In the genomic region with DNA sequence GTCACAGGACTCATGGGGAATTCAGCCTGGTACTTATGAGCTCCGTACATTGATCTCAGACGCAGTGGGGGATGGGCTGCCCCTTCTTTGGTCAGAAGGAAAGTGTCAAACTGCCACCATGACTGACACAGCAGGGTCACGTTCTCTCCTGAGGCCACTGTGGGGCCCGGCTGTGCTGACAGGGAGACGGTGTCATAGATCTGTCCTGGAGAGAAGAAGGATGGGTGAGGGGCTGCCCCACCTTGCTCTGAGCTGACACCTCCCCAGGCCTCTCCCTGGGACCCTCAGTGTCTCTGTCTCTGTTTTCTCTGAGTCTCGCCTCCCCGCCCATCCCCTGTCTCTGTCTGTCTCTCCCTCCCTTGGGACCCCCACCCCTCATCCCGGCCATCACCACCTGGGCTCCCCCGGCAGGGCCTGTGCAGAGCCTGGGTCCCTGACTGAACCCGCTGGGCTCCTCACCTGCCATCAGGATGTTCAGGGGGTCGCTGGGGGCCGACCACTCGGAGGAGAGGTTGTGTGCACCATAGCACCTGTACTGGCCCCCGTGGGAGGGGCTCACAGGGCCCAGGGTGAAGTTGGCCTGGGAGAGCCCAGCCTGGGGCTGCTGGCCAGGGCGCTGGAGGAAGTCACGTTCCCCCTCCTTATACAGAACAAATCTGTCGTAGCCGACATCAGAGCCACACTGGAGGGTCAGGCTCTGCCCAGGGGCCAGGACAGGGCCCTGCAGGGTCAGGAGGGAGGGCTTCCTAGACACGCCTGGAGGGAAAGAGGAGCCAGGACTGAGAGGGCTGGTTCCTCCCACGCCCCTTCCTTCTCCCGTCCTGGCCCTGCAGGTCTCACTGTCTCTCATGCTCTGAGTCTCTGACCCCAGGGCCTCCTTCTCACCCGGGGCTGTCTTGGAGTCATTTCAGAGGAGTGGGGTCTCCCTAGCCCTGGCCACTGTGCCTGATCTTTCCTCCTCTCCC, we compare ENCODE assay signal across 8 cellular contexts. TPM values are rescaled to one million over a fixed set of nuclear protein-coding genes. Genes with fewer than 3 reads are reported as not detected.
DNase-seq lines count a peak whose midpoint lies in the region; ATAC-seq, FAIRE-seq and TF ChIP-seq lines count a peak whose summit lies in the region.
"Not testable (repeated sequence)": the region's sequence is repeated elsewhere in the genome, so short reads cannot be mapped to it uniquely, and the experiment has no call there.
"Had no signal": no experiment of that assay in that cellular context is flagged by ENCODE, and none has a peak within 500 bp of the region (broad histone marks: within the 10 kb centered on the region; RNA-seq: fewer than 3 reads in every experiment).

No MANE protein-coding gene starts in this region.

- POLR2A ChIA-PET in A549 (lab: Yijun Ruan, JAX), result not testable (repeated sequence)

- H3K9me3 ChIP-seq in A549, neutrophil, stomach: not testable (repeated sequence)

- intact Hi-C loops in stomach (cut with DNase I; ENCODE audit: low total_unique reads), result not testable (repeated sequence)

- not testable (repeated sequence) for FAIRE-seq in A549 (lab: Jason Lieb, UNC)
- peak; percentile 13 for FAIRE-seq in HTR-8/SVneo (lab: Jason Lieb, UNC)

- not testable (repeated sequence) for H3K4me3 ChIP-seq in A549, coronary artery, stomach
- H3K4me3 ChIP-seq in neutrophil (ENCODE audit: low read depth in 1 of 2, low read length in 1 of 2), result peak overlapping the region in 1 of 2 experiments; percentile 28

- H3K4me2 ChIP-seq in A549, result not testable (repeated sequence)

- H3K4me1 ChIP-seq in A549, stomach: not testable (repeated sequence)
- peaks cover 17 to 39% of the 10 kb centered on the region in 2 experiments for H3K4me1 ChIP-seq in neutrophil (ENCODE audit: control insufficient read depth in 1 of 2, insufficient read depth in 1 of 2, low read depth in 1 of 2, low read length in 1 of 2)

- TF ChIP-seq POLR2A in A549 (IDR thresholded peaks at IDR 0.05; ENCODE audit: low read length); stomach (IDR thresholded peaks at IDR 0.05): not testable (repeated sequence)

- H3K27ac ChIP-seq in A549, coronary artery, stomach: not testable (repeated sequence)
- H3K27ac ChIP-seq in neutrophil, result peak overlapping the region; percentile 63

- CTCF ChIA-PET in A549 (lab: Yijun Ruan, JAX), result not testable (repeated sequence)

- H3K27me3 ChIP-seq in neutrophil, result not testable (repeated sequence)
- H3K27me3 ChIP-seq in stomach, result peaks cover 0 to 12% (median 7%) of the 10 kb centered on the region in 3 donors

- not testable (repeated sequence) for TF ChIP-seq RAD21 in A549 (conservative IDR thresholded peaks at IDR 0.05 in 1 of 2, IDR thresholded peaks at IDR 0.05 in 1 of 2)

- not testable (repeated sequence) for TF ChIP-seq CTCF in A549 (IDR thresholded peaks at IDR 0.05); coronary artery (IDR thresholded peaks at IDR 0.05); neutrophil (IDR thresholded peaks at IDR 0.05); stomach (IDR thresholded peaks at IDR 0.05)

- not testable (repeated sequence) for TF ChIP-seq EP300 in A549 (IDR thresholded peaks at IDR 0.05); stomach (IDR thresholded peaks at IDR 0.05)

- 34% methylated on average over 15 of the region's 22 CpGs for WGBS in A549 (ENCODE audit: missing lambda C conversion rate)
- WGBS in stomach, 5 donors, result 47 to 65% (median 61%) methylated on average over 11 to 19 of the region's 22 CpGs

- DNase-seq in A549 (ENCODE audit: low read depth in 1 of 2, low spot score in 1 of 2); HTR-8/SVneo (ENCODE audit: insufficient read length, low spot score): not testable (repeated sequence)
- DNase-seq in coronary artery (ENCODE audit: low spot score) (peak; percentile 46), islet precursor cell (peak; percentile 44), stomach (peak; percentile 5)

- peak; percentile 4 to 21; a peak in 4 of 6 replicates for ATAC-seq in A549

- peaks cover 49% of the 10 kb centered on the region for H3K36me3 ChIP-seq in neutrophil
- H3K36me3 ChIP-seq in stomach, result not testable (repeated sequence)

RNA-seq across cellular contexts. Expression of a gene that starts 1.9 kb away (rescaled TPM):
- not detected in 2 replicates for polyA plus RNA-seq in A549 (2011; rRNA removed)
- polyA plus RNA-seq in A549 (2012; cell fraction: cytosol; rRNA removed), result not detected in 2 replicates
- not detected in 2 replicates for polyA plus RNA-seq in A549 (2012; cell fraction: nucleus; rRNA removed)
- polyA plus RNA-seq in A549 (2017; fragmentation: RNase III; extraction: RNeasy Plus Mini Kit Qiagen cat#74134 plus additional on column Dnase treatment), result not detected in 3 replicates
- not detected in 2 replicates for polyA minus RNA-seq in A549 (2011; rRNA and poly(A)+ RNA removed)
- total RNA-seq in stomach, result 1 to 10 TPM in 2 of 5 donors, under 1 TPM in 2, not detected in 1; 0.37 to 3.8 (median 1.4) TPM
- polyA plus RNA-seq in stomach, result 1 to 10 TPM in 1 of 3 donors, under 1 TPM in 2; 0.20 to 1.8 (median 0.81) TPM
- total RNA-seq: CD4-positive, CD25-positive, alpha-beta regulatory T cell; H1 had no signal
- polyA plus RNA-seq: H1 had no signal

RNA-seq across cellular contexts. Expression of a gene that starts 16.4 kb away (rescaled TPM):
- polyA plus RNA-seq in A549 (2011; rRNA removed) (not detected in 2 replicates), A549 (2017; fragmentation: RNase III; extraction: RNeasy Plus Mini Kit Qiagen cat#74134 plus additional on column Dnase treatment) (not detected in 3 replicates), stomach (1 to 10 TPM in 2 of 3 donors, under 1 TPM in 1; 0.28 to 3.4 (median 3.0) TPM)
- polyA plus RNA-seq in A549 (2012; cell fraction: cytosol; rRNA removed), result not detected in 2 replicates
- polyA plus RNA-seq in A549 (2012; cell fraction: nucleus; rRNA removed), result 0.02 and 0.06 TPM in 2 replicates
- not detected in 2 replicates for polyA minus RNA-seq in A549 (2011; rRNA and poly(A)+ RNA removed)
- total RNA-seq in stomach, result 10 to 100 TPM in 1 of 5 donors, 1 to 10 TPM in 3, not detected in 1; 2.8 to 40.8 (median 5.0) TPM
- total RNA-seq: CD4-positive, CD25-positive, alpha-beta regulatory T cell; H1 had no signal
- polyA plus RNA-seq: CD4-positive, CD25-positive, alpha-beta regulatory T cell had no signal

RNA-seq across cellular contexts. Expression of a gene that starts 17.8 kb away (rescaled TPM):
- not detected in 2 replicates for polyA plus RNA-seq in A549 (2011; rRNA removed)
- not detected in 2 replicates for polyA plus RNA-seq in A549 (2012; cell fraction: cytosol; rRNA removed)
- polyA plus RNA-seq in A549 (2012; cell fraction: nucleus; rRNA removed), result not detected in 2 replicates
- polyA plus RNA-seq in A549 (2017; fragmentation: RNase III; extraction: RNeasy Plus Mini Kit Qiagen cat#74134 plus additional on column Dnase treatment), result not detected in 3 replicates
- not detected in 2 replicates for polyA minus RNA-seq in A549 (2011; rRNA and poly(A)+ RNA removed)
- 10 to 100 TPM in 1 of 5 donors, 1 to 10 TPM in 2, under 1 TPM in 1, not detected in 1; 0.89 to 74.7 (median 2.4) TPM for total RNA-seq in stomach
- polyA plus RNA-seq in stomach, result 1 to 10 TPM; 1.7 to 3.0 (median 2.5) TPM
- total RNA-seq: H1 had no signal
- polyA plus RNA-seq: H1 had no signal

RNA-seq across cellular contexts. Expression of a gene that starts 40.0 kb away (rescaled TPM):
- 1,440 and 1,504 TPM in 2 replicates for polyA plus RNA-seq in A549 (2011; rRNA removed)
- polyA plus RNA-seq in A549 (2012; cell fraction: cytosol; rRNA removed), result 3,796 and 3,897 TPM in 2 replicates
- polyA plus RNA-seq in A549 (2012; cell fraction: nucleus; rRNA removed), result 2,499 and 2,687 TPM in 2 replicates
- polyA plus RNA-seq in A549 (2017; fragmentation: RNase III; extraction: RNeasy Plus Mini Kit Qiagen cat#74134 plus additional on column Dnase treatment), result 1,990 to 2,154 TPM (median 2,057 TPM) in 3 replicates
- polyA minus RNA-seq in A549 (2011; rRNA and poly(A)+ RNA removed), result 521 and 525 TPM in 2 replicates
- 1,000 to 10,000 TPM in 4 of 5 donors, 100 to 1,000 TPM in 1; 634 to 2,012 (median 1,471) TPM for total RNA-seq in stomach
- polyA plus RNA-seq in stomach, result 1,000 to 10,000 TPM; 4,159 to 5,346 (median 4,356) TPM

RNA-seq across cellular contexts. Expression of a gene that starts 40.3 kb away (rescaled TPM):
- polyA plus RNA-seq in A549 (2011; rRNA removed) (not detected in 2 replicates), A549 (2017; fragmentation: RNase III; extraction: RNeasy Plus Mini Kit Qiagen cat#74134 plus additional on column Dnase treatment) (not detected in 3 replicates), stomach (1 to 10 TPM; 1.1 to 2.0 (median 1.2) TPM)
- polyA plus RNA-seq in A549 (2012; cell fraction: cytosol; rRNA removed), result not detected in 2 replicates
- not detected in 2 replicates for polyA plus RNA-seq in A549 (2012; cell fraction: nucleus; rRNA removed)
- not detected in 2 replicates for polyA minus RNA-seq in A549 (2011; rRNA and poly(A)+ RNA removed)
- total RNA-seq in stomach, result 1 to 10 TPM in 3 of 5 donors, under 1 TPM in 1, not detected in 1; 0.87 to 2.2 (median 1.2) TPM
- total RNA-seq: CD4-positive, CD25-positive, alpha-beta regulatory T cell; H1 had no signal
- polyA plus RNA-seq: H1 had no signal
